23 cellular contexts compared by ENCODE assay signal in the genomic region with DNA sequence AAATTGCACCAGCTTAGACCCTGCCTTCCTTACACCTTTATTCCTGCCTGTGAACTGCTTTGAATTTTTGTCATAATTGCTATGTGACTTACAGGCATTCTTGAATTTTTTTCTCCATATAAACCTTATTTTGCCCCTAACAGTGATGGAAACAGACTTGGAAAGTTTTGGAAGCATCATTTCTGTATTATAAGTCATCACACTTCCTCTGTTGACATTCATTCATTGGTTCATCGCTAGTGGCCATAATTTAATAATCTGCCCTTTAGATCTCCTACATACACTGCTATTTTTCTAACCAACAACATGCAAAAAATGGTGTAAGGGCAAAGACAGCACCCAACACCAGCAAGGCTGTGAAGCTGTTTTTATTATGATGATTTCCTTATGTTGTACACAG.
DNase-seq lines count a peak whose midpoint lies in the region; FAIRE-seq and TF ChIP-seq lines count a peak whose summit lies in the region.
"Had no signal": no experiment of that assay in that cellular context is flagged by ENCODE, and none has a peak within 500 bp of the region (broad histone marks: within the 10 kb centered on the region; RNA-seq: fewer than 3 reads in every experiment).

No MANE protein-coding gene starts in this region.

- H3K4me3 ChIP-seq in kidney (ENCODE audit: low read length in 2 of 2) = no peak overlapping the region

- peak overlapping the region; percentile 32; the same call in 1 of the 2 replicates for H3K4me3 Mint-ChIP-seq in HFFc6
- H3K4me3 Mint-ChIP-seq in CD14-positive monocyte = no peak overlapping the region
- H3K4me3 Mint-ChIP-seq: CD4-positive, alpha-beta T cell had no signal

- FAIRE-seq in kidney (lab: Jason Lieb, UNC) = no peak
- FAIRE-seq: H54, HTR-8/SVneo had no signal

- H3K27me3 Mint-ChIP-seq in HFFc6 (ENCODE audit: insufficient read depth) (no peaks in the 10 kb centered on the region), CD14-positive monocyte (ENCODE audit: low read depth in 3 of 3) (peaks cover 0 to 5% (median 0%) of the 10 kb centered on the region in 3 donors)

- H3K27ac ChIP-seq in kidney (ENCODE audit: low read depth in 2 of 2, low read length in 2 of 2) = no peak overlapping the region
- H3K27ac ChIP-seq: KMS-11 had no signal

- H3K4me1 ChIP-seq in kidney (ENCODE audit: control insufficient read depth in 1 of 2, insufficient read depth in 1 of 2, low read depth in 1 of 2, low read length in 2 of 2) = no peaks in the 10 kb centered on the region
- H3K4me1 ChIP-seq: BE2C had no signal

- H3K9ac ChIP-seq in kidney (ENCODE audit: low read length in 2 of 2) = no peak overlapping the region
- H3K9ac ChIP-seq: KMS-11, SK-N-SH had no signal

- H3K9me3 ChIP-seq in kidney (ENCODE audit: control insufficient read depth in 1 of 2, low read length in 2 of 2) = no peaks in the 10 kb centered on the region
- H3K9me3 ChIP-seq: BE2C, Caco-2, SK-N-SH had no signal

- no peaks in the 10 kb centered on the region for H3K36me3 Mint-ChIP-seq in HFFc6 (ENCODE audit: low read depth)
- H3K36me3 Mint-ChIP-seq in CD14-positive monocyte = no peaks in the 10 kb centered on the region

- no peaks in the 10 kb centered on the region for H3K36me3 ChIP-seq in kidney (ENCODE audit: control insufficient read depth in 1 of 2, insufficient read depth in 2 of 2, low read length in 2 of 2)
- H3K36me3 ChIP-seq: BE2C had no signal

- TF ChIP-seq CTCF in HFFc6 (IDR thresholded peaks at IDR 0.05) (no peak), kidney (IDR thresholded peaks at IDR 0.05; ENCODE audit: borderline replicate concordance, extremely low read depth, insufficient read depth) (no peak), CD14-positive monocyte (IDR thresholded peaks at IDR 0.05) (no peak)

- H3K27ac Mint-ChIP-seq in HFFc6 (peak overlapping the region; percentile 10), CD14-positive monocyte (no peak overlapping the region)
- H3K27ac Mint-ChIP-seq: CD4-positive, alpha-beta T cell had no signal

- DNase-seq in EH (ENCODE audit: low read depth) (peak; percentile 87), HFFc6 (peak; percentile 50), dedifferentiated amniotic fluid mesenchymal stem cell (ENCODE audit: extremely low spot score) (peak; percentile 42), kidney (no peak), CD14-positive monocyte (ENCODE audit: low spot score) (no peak), cerebellum (ENCODE audit: low spot score) (no peak)
- no peak for DNase-seq in stimulated activated naive CD4-positive, alpha-beta T cell (lab: John Stamatoyannopoulos, UW)
- DNase-seq: BE2C; Caco-2; CD4-positive, alpha-beta T cell; DMS 273 treated with DMSO at 0.1 percent for 48 hours; DMS79 treated with DMSO at 0.1 percent for 48 hours; MV-4-11; NCI-H1105 treated with DMSO at 0.1 percent for 48 hours; NCI-H1694; NCI-H2081; NCI-H2171; NCI-H524 treated with DMSO at 0.1 percent for 48 hours; SIG-M5; SK-N-SH had no signal

- H3K4me1 Mint-ChIP-seq in HFFc6 (ENCODE audit: low read depth) = peaks cover 30% of the 10 kb centered on the region
- H3K4me1 Mint-ChIP-seq in CD14-positive monocyte = no peaks in the 10 kb centered on the region

- no peaks in the 10 kb centered on the region for H3K9me3 Mint-ChIP-seq in HFFc6
- H3K9me3 Mint-ChIP-seq in CD14-positive monocyte = peaks cover 0 to 2% (median 0%) of the 10 kb centered on the region in 7 donors
- H3K9me3 Mint-ChIP-seq: CD4-positive, alpha-beta T cell had no signal

- intact Hi-C loops in kidney (cut with DNase I) = no loop called here
- intact Hi-C loops in CD14-positive monocyte (cut with micrococcal nuclease) = no loop called here

Comparison
In these comparisons a context has a peak if more than half of its experiments do, and no peak if none do; other contexts are left out.
1. DNase-seq: peak in EH (single experiment), HFFc6 (single experiment) and dedifferentiated amniotic fluid mesenchymal stem cell (single experiment); none in kidney (single experiment), CD14-positive monocyte (single experiment), stimulated activated naive CD4-positive, alpha-beta T cell (0 of 6) and cerebellum (single experiment).